ENCODE assay signal across 21 cellular contexts in the genomic region with DNA sequence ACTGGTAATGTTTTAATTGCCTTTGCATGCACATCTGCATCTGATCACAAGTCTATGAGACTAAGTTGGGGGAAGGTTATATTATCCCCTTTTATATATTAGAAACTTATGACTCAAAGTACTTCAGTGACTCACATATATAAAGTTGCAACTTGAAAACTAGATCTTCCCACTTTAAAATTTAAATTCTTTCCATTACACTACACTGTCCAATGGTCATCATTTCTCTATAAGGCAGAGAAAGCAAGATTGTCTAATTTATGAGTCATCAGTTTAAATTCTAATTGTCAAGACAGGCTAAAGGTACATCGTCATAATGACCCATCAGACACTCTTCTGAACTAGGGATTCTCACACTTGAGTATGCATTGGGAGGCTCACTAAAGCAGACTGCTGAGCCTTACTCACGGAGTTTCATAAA. TPM values are rescaled to one million over a fixed set of nuclear protein-coding genes. Genes with fewer than 3 reads are reported as not detected.
DNase-seq lines count a peak whose midpoint lies in the region; ATAC-seq, FAIRE-seq and TF ChIP-seq lines count a peak whose summit lies in the region.
"Had no signal": no experiment of that assay in that cellular context is flagged by ENCODE, and none has a peak within 500 bp of the region (broad histone marks: within the 10 kb centered on the region; RNA-seq: fewer than 3 reads in every experiment).

No MANE protein-coding gene starts in this region.

- no peaks in the 10 kb centered on the region for H3K9me1 ChIP-seq in endothelial cell of umbilical vein (replicated peaks; ENCODE audit: control insufficient read depth, extremely low read depth, insufficient read depth, low read length)

- H3K79me2 ChIP-seq in endothelial cell of umbilical vein (ENCODE audit: control insufficient read depth, insufficient read depth, low read length) (no peaks in the 10 kb centered on the region), smooth muscle cell (ENCODE audit: low read depth) (no peaks in the 10 kb centered on the region)

- no peak for DNase-seq in activated naive CD8-positive, alpha-beta T cell treated with anti-CD3 and anti-CD28 coated beads, Interleukin-2, amount 50 U/mL, for 24 hours
- DNase-seq in activated naive CD8-positive, alpha-beta T cell treated with anti-CD3 and anti-CD28 coated beads for 36 hours: no peak
- DNase-seq in RWPE1 (ENCODE audit: low spot score): peak; percentile 51
- no peak for DNase-seq in endothelial cell of umbilical vein (ENCODE audit: low read depth, low spot score)
- no peak for DNase-seq in smooth muscle cell (lab: John Stamatoyannopoulos, UW; ENCODE audit: unreplicated experiment)
- no peak for DNase-seq in T-helper 17 cell
- no peak for DNase-seq in cortex of kidney (lab: John Stamatoyannopoulos, UW)
- DNase-seq: activated CD4-positive, alpha-beta T cell treated with anti-CD3 and anti-CD28 coated beads for 4 hours; activated T-cell treated with anti-CD3 and anti-CD28 coated beads, Interleukin-2, amount 50 U/mL, for 24 hours; amygdala; Caco-2; MV-4-11; naive B cell; stimulated activated CD4-positive, alpha-beta T cell treated with anti-CD3 and anti-CD28 coated beads, Interleukin-15, amount 100 ng/mL, for 24 hours had no signal

- intact Hi-C loops in endothelial cell of umbilical vein (cut with micrococcal nuclease): no loop called here

- H3F3A ChIP-seq in smooth muscle cell (ENCODE audit: low read depth): no peaks in the 10 kb centered on the region

- POLR2A ChIA-PET in RWPE1 (lab: Yijun Ruan, JAX; ENCODE audit: low non-redundant PET): no interaction called here
- POLR2A ChIA-PET in endothelial cell of umbilical vein (lab: Charles Lee): no interaction called here

- H3K36me3 ChIP-seq in endothelial cell of umbilical vein (ENCODE audit: control insufficient read depth in 2 of 2, extremely low read depth in 1 of 2, insufficient read depth in 2 of 2, low read length in 2 of 2) (no peaks in the 10 kb centered on the region), smooth muscle cell (ENCODE audit: low read depth) (no peaks in the 10 kb centered on the region)
- H3K36me3 ChIP-seq: esophagus muscularis mucosa, prostate gland had no signal

- no TSS peak for BruUV-seq in endothelial cell of umbilical vein (replicated peaks; lab: Mats Ljungman, UMichigan)

- H3K27ac Mint-ChIP-seq in activated naive CD8-positive, alpha-beta T cell treated with anti-CD3 and anti-CD28 coated beads, Interleukin-2, amount 50 U/mL, for 24 hours: no peak overlapping the region
- no peak overlapping the region for H3K27ac Mint-ChIP-seq in activated naive CD8-positive, alpha-beta T cell treated with anti-CD3 and anti-CD28 coated beads for 36 hours
- H3K27ac Mint-ChIP-seq in T-helper 17 cell: no peak overlapping the region
- H3K27ac Mint-ChIP-seq: activated T-cell treated with anti-CD3 and anti-CD28 coated beads, Interleukin-2, amount 50 U/mL, for 24 hours; naive B cell; T-helper 2 cell treated with Interferon-gamma antibody and Interleukin-4, amounts not matched to agents 5 μg/mL and 100 μg/mL, for 36 hours had no signal

- no peak overlapping the region for H3K4me3 ChIP-seq in endothelial cell of umbilical vein (replicated peaks in 1 of 3; ENCODE audit: insufficient read depth in 1 of 3, low read depth in 1 of 3, low read length in 3 of 3)
- H3K4me3 ChIP-seq in smooth muscle cell: no peak overlapping the region
- H3K4me3 ChIP-seq: esophagus muscularis mucosa, prostate gland had no signal

- no peak for TF ChIP-seq POLR2A in endothelial cell of umbilical vein (IDR thresholded peaks at IDR 0.05; ENCODE audit: low read depth, low read length)

- H3K4me2 ChIP-seq in endothelial cell of umbilical vein (ENCODE audit: insufficient read depth, low read length): no peak overlapping the region
- H3K4me2 ChIP-seq in smooth muscle cell: peak overlapping the region; percentile 34

- H3K27ac ChIP-seq in RWPE1: no peak overlapping the region
- no peak overlapping the region for H3K27ac ChIP-seq in endothelial cell of umbilical vein (ENCODE audit: insufficient read depth, low read depth, low read length)
- no peak overlapping the region for H3K27ac ChIP-seq in smooth muscle cell (ENCODE audit: low read depth)
- H3K27ac ChIP-seq: esophagus muscularis mucosa, prostate gland had no signal

- no peak overlapping the region for H3K4me3 Mint-ChIP-seq in activated naive CD8-positive, alpha-beta T cell treated with anti-CD3 and anti-CD28 coated beads, Interleukin-2, amount 50 U/mL, for 24 hours
- H3K4me3 Mint-ChIP-seq in activated naive CD8-positive, alpha-beta T cell treated with anti-CD3 and anti-CD28 coated beads for 36 hours: no peak overlapping the region
- no peak overlapping the region for H3K4me3 Mint-ChIP-seq in T-helper 17 cell
- H3K4me3 Mint-ChIP-seq: activated T-cell treated with anti-CD3 and anti-CD28 coated beads, Interleukin-2, amount 50 U/mL, for 24 hours; naive B cell; T-helper 2 cell treated with Interferon-gamma antibody and Interleukin-4, amounts not matched to agents 5 μg/mL and 100 μg/mL, for 36 hours had no signal

- WGBS in smooth muscle cell (ENCODE audit: low lambda C conversion rate): 76% methylated on average over 2 of the region's 2 CpGs

- H3K27me3 ChIP-seq in endothelial cell of umbilical vein (ENCODE audit: control insufficient read depth in 2 of 2, insufficient read depth in 2 of 2, low read length in 2 of 2) (peaks cover 0 to 18% of the 10 kb centered on the region in 2 experiments), smooth muscle cell (ENCODE audit: low read depth) (no peaks in the 10 kb centered on the region)
- H3K27me3 ChIP-seq: esophagus muscularis mucosa had no signal

- no peaks in the 10 kb centered on the region for H3K36me3 Mint-ChIP-seq in activated naive CD8-positive, alpha-beta T cell treated with anti-CD3 and anti-CD28 coated beads, Interleukin-2, amount 50 U/mL, for 24 hours (ENCODE audit: low read depth)
- no peaks in the 10 kb centered on the region for H3K36me3 Mint-ChIP-seq in activated naive CD8-positive, alpha-beta T cell treated with anti-CD3 and anti-CD28 coated beads for 36 hours
- peaks cover 2% of the 10 kb centered on the region for H3K36me3 Mint-ChIP-seq in T-helper 17 cell (ENCODE audit: low read depth)
- H3K36me3 Mint-ChIP-seq: naive B cell had no signal

- no peaks in the 10 kb centered on the region for H3K9me3 Mint-ChIP-seq in activated naive CD8-positive, alpha-beta T cell treated with anti-CD3 and anti-CD28 coated beads, Interleukin-2, amount 50 U/mL, for 24 hours
- H3K9me3 Mint-ChIP-seq in activated naive CD8-positive, alpha-beta T cell treated with anti-CD3 and anti-CD28 coated beads for 36 hours: no peaks in the 10 kb centered on the region
- H3K9me3 Mint-ChIP-seq: activated T-cell treated with anti-CD3 and anti-CD28 coated beads, Interleukin-2, amount 50 U/mL, for 24 hours; naive B cell; T-helper 2 cell treated with Interferon-gamma antibody and Interleukin-4, amounts not matched to agents 5 μg/mL and 100 μg/mL, for 36 hours had no signal

- peaks cover 7% of the 10 kb centered on the region for H3K27me3 Mint-ChIP-seq in activated naive CD8-positive, alpha-beta T cell treated with anti-CD3 and anti-CD28 coated beads, Interleukin-2, amount 50 U/mL, for 24 hours
- H3K27me3 Mint-ChIP-seq in activated naive CD8-positive, alpha-beta T cell treated with anti-CD3 and anti-CD28 coated beads for 36 hours: peaks cover 25% of the 10 kb centered on the region
- peaks cover 30% of the 10 kb centered on the region for H3K27me3 Mint-ChIP-seq in T-helper 17 cell

- TF ChIP-seq CTCF in RWPE1 (conservative IDR thresholded peaks at IDR 0.05; ENCODE audit: low read depth) (no peak), endothelial cell of umbilical vein (IDR thresholded peaks at IDR 0.05; ENCODE audit: extremely low read depth in 1 of 2, insufficient read depth in 1 of 2, low read depth in 1 of 2, low read length in 2 of 2) (no peak), smooth muscle cell (IDR thresholded peaks at IDR 0.05; ENCODE audit: borderline replicate concordance, insufficient read depth, poor library complexity, severe bottlenecking) (no peak)

- H3K4me1 ChIP-seq in endothelial cell of umbilical vein (ENCODE audit: control insufficient read depth, extremely low read depth, insufficient read depth, low read length) (no peaks in the 10 kb centered on the region), smooth muscle cell (ENCODE audit: low read depth) (no peaks in the 10 kb centered on the region)
- H3K4me1 ChIP-seq: Caco-2, esophagus muscularis mucosa, prostate gland had no signal

- no peaks in the 10 kb centered on the region for H3K4me1 Mint-ChIP-seq in activated naive CD8-positive, alpha-beta T cell treated with anti-CD3 and anti-CD28 coated beads, Interleukin-2, amount 50 U/mL, for 24 hours
- H3K4me1 Mint-ChIP-seq in activated naive CD8-positive, alpha-beta T cell treated with anti-CD3 and anti-CD28 coated beads for 36 hours: no peaks in the 10 kb centered on the region
- no peaks in the 10 kb centered on the region for H3K4me1 Mint-ChIP-seq in T-helper 17 cell
- H3K4me1 Mint-ChIP-seq: naive B cell had no signal

- H2AFZ ChIP-seq in endothelial cell of umbilical vein (ENCODE audit: low read depth, low read length) (no peak overlapping the region), smooth muscle cell (ENCODE audit: low read depth) (no peak overlapping the region)

- dilution Hi-C loops in endothelial cell of umbilical vein (cut with MboI; ENCODE audit: extremely low pct_ligation_motif_present, low sequenced_read_pairs): no loop called here

- H3K9me3 ChIP-seq in endothelial cell of umbilical vein (replicated peaks; ENCODE audit: control insufficient read depth, insufficient read depth, low read length) (no peaks in the 10 kb centered on the region), smooth muscle cell (replicated peaks; ENCODE audit: low read depth) (no peaks in the 10 kb centered on the region), T-helper 17 cell (ENCODE audit: control insufficient read depth, low read length, poor library complexity, severe bottlenecking) (no peaks in the 10 kb centered on the region)
- H3K9me3 ChIP-seq: Caco-2, esophagus muscularis mucosa, prostate gland had no signal

- CTCF ChIA-PET in RWPE1 (lab: Yijun Ruan, JAX): no interaction called here
- CTCF ChIA-PET in endothelial cell of umbilical vein (lab: Charles Lee): no interaction called here

- H3K9ac ChIP-seq in endothelial cell of umbilical vein (replicated peaks; ENCODE audit: extremely low read depth, insufficient read depth, low read length) (no peak overlapping the region), smooth muscle cell (ENCODE audit: low read depth) (no peak overlapping the region)

- FAIRE-seq in endothelial cell of umbilical vein (lab: Jason Lieb, UNC): no peak

- H4K20me1 ChIP-seq in endothelial cell of umbilical vein (replicated peaks; ENCODE audit: control insufficient read depth, extremely low read depth, insufficient read depth, low read length) (no peaks in the 10 kb centered on the region), smooth muscle cell (ENCODE audit: low read depth) (no peaks in the 10 kb centered on the region)

- peak; percentile 54 for ATAC-seq in activated naive CD8-positive, alpha-beta T cell treated with anti-CD3 and anti-CD28 coated beads, Interleukin-2, amount 50 U/mL, for 24 hours
- no peak for ATAC-seq in GM19035 (IDR thresholded peaks at IDR 0.05; ENCODE audit: unreplicated experiment)
- no peak for ATAC-seq in T-helper 17 cell
- ATAC-seq: left lobe of liver had no signal

RNA-seq across cellular contexts. Expression of a gene that starts 37.9 kb away (rescaled TPM):
- total RNA-seq in activated naive CD8-positive, alpha-beta T cell treated with anti-CD3 and anti-CD28 coated beads for 36 hours: not detected
- total RNA-seq in endothelial cell of umbilical vein (1.7 and 3.3 TPM in 2 replicates), smooth muscle cell (not detected in 2 replicates), T-helper 17 cell (under 1 TPM in 1 of 2 donors, not detected in 1; 0.57 TPM)
- polyA plus RNA-seq in endothelial cell of umbilical vein (4.6 and 6.4 TPM in 2 replicates), smooth muscle cell (not detected in 2 replicates)
- polyA plus RNA-seq in endothelial cell of umbilical vein (2011; cell fraction: cytosol; rRNA removed): 5.2 and 5.6 TPM in 2 replicates
- 1.7 and 3.1 TPM in 2 replicates for polyA plus RNA-seq in endothelial cell of umbilical vein (2011; cell fraction: nucleus; rRNA removed)
- polyA plus RNA-seq in endothelial cell of umbilical vein (2012): 5.3 and 7.4 TPM in 2 replicates
- 3.0 and 3.8 TPM in 2 replicates for polyA minus RNA-seq in endothelial cell of umbilical vein
- polyA minus RNA-seq in endothelial cell of umbilical vein (2011; cell fraction: cytosol; rRNA and poly(A)+ RNA removed): not detected
- polyA minus RNA-seq in endothelial cell of umbilical vein (2011; cell fraction: nucleus; rRNA and poly(A)+ RNA removed): 4.9 and 5.5 TPM in 2 replicates
- total RNA-seq: Caco-2, temporal lobe had no signal
- polyA plus RNA-seq: AG04450 had no signal
